Comparison of ENCODE assay signal across 18 cellular contexts in genomic region chr19:7475665-7476064, GRCh38.
"Had no signal": no experiment of that assay in that cellular context is flagged by ENCODE, and none has a peak within 500 bp of the region (broad histone marks: within the 10 kb centered on the region; RNA-seq: fewer than 3 reads in every experiment).

No MANE protein-coding gene starts in this region.

- DNase-seq: activated CD4-positive, alpha-beta T cell treated with anti-CD3 and anti-CD28 coated beads, Interleukin-2, amount 10 ng/mL, durations not matched to agents 7 days and 5 days; activated CD4-positive, CD25-positive, alpha-beta regulatory T cell treated with anti-CD3 and anti-CD28 coated beads, Interleukin-2, amount 50 U/mL, for 72 hours; activated effector memory CD4-positive, alpha-beta T cell treated with Interleukin-2 at 50 U/mL for 16 hours; activated naive CD4-positive, alpha-beta T cell treated with anti-CD3 and anti-CD28 coated beads for 36 hours; activated T-cell treated with anti-CD3 and anti-CD28 coated beads, Interleukin-2, amount 50 U/mL, for 48 hours; anterior cingulate cortex; body of pancreas; cortex of kidney; effector CD4-positive, alpha-beta T cell; foreskin keratinocyte; kidney; naive thymus-derived CD4-positive, alpha-beta T cell; ovary; stimulated activated CD4-positive, alpha-beta T cell treated with anti-CD3 and anti-CD28 coated beads, Interleukin-4, amount 100 ng/mL, for 24 hours; stimulated activated naive CD8-positive, alpha-beta T cell treated with anti-CD3 and anti-CD28 coated beads, Interleukin-15, Interleukin-2, amounts not matched to agents 100 U/mL and 50 U/mL, for 24 hours had no signal

- H3K4me1 Mint-ChIP-seq: activated CD4-positive, alpha-beta T cell treated with anti-CD3 and anti-CD28 coated beads, Interleukin-2, amount 10 ng/mL, durations not matched to agents 7 days and 5 days had no signal

- H3K27me3 Mint-ChIP-seq: activated CD4-positive, alpha-beta T cell treated with anti-CD3 and anti-CD28 coated beads, Interleukin-2, amount 10 ng/mL, durations not matched to agents 7 days and 5 days; naive thymus-derived CD4-positive, alpha-beta T cell had no signal

- H3K4me3 Mint-ChIP-seq: activated CD4-positive, alpha-beta T cell treated with anti-CD3 and anti-CD28 coated beads, Interleukin-2, amount 10 ng/mL, durations not matched to agents 7 days and 5 days; activated naive CD4-positive, alpha-beta T cell treated with anti-CD3 and anti-CD28 coated beads for 36 hours had no signal

- ATAC-seq: body of pancreas; foreskin keratinocyte; left lobe of liver; stimulated activated naive CD8-positive, alpha-beta T cell treated with anti-CD3 and anti-CD28 coated beads, Interleukin-15, Interleukin-2, amounts not matched to agents 100 U/mL and 50 U/mL, for 24 hours had no signal

- H3K9me3 ChIP-seq: body of pancreas, ovary, prostate gland, right atrium auricular region had no signal

- H3K9me3 Mint-ChIP-seq: activated CD4-positive, alpha-beta T cell treated with anti-CD3 and anti-CD28 coated beads, Interleukin-2, amount 10 ng/mL, durations not matched to agents 7 days and 5 days; activated naive CD4-positive, alpha-beta T cell treated with anti-CD3 and anti-CD28 coated beads for 36 hours had no signal
